In genomic region chr14:51681411-51681810, GRCh38 we compare ENCODE assay signal across 1 cellular context.
TF ChIP-seq lines count a peak whose summit lies in the region.

No MANE protein-coding gene starts in this region.

TF ChIP-seq in IMR-90, 13 proteins besides CTCF, POLR2A, EP300 and RAD21 (continued from another document):
- TF ChIP-seq RCOR1 (IDR thresholded peaks at IDR 0.05; ENCODE audit: insufficient replicate concordance, low read length) (no peak), USF2 (IDR thresholded peaks at IDR 0.05; ENCODE audit: low read depth, low read length) (no peak), FOS (IDR thresholded peaks at IDR 0.05; ENCODE audit: low read depth, low read length) (no peak), CHD1 (IDR thresholded peaks at IDR 0.05; ENCODE audit: low read depth, low read length) (no peak), NFE2L2 (IDR thresholded peaks at IDR 0.05; ENCODE audit: low read depth, low read length) (no peak)
